20 cellular contexts compared by ENCODE assay signal in genomic region chr10:92076722-92077121, GRCh38.
DNase-seq lines count a peak whose midpoint lies in the region; ATAC-seq, FAIRE-seq and TF ChIP-seq lines count a peak whose summit lies in the region.
"Had no signal": no experiment of that assay in that cellular context is flagged by ENCODE, and none has a peak within 500 bp of the region (broad histone marks: within the 10 kb centered on the region; RNA-seq: fewer than 3 reads in every experiment).

No MANE protein-coding gene starts in this region.

- CTCF ChIA-PET in HEK293 (lab: Yijun Ruan, JAX): interaction anchor here (0.7 kb wide), 1 partner anchor 1035 kb away, joined by 3 read pairs; no protein-coding TSS in a partner anchor

- no peaks in the 10 kb centered on the region for H3K36me3 Mint-ChIP-seq in astrocyte (ENCODE audit: low read depth, unreplicated experiment)

- H3K4me1 ChIP-seq in HEK293 (ENCODE audit: control insufficient read depth, insufficient read depth, low read length): no peaks in the 10 kb centered on the region
- H3K4me1 ChIP-seq in astrocyte (ENCODE audit: insufficient read depth, low read length): no peaks in the 10 kb centered on the region
- no peaks in the 10 kb centered on the region for H3K4me1 ChIP-seq in right atrium auricular region
- H3K4me1 ChIP-seq: A549, BE2C had no signal

- H3K27me3 ChIP-seq in astrocyte (ENCODE audit: insufficient read depth, low read length) (no peaks in the 10 kb centered on the region), right atrium auricular region (no peaks in the 10 kb centered on the region)
- H3K27me3 ChIP-seq: BE2C had no signal

- H3K4me1 Mint-ChIP-seq in astrocyte (ENCODE audit: low read depth, unreplicated experiment): no peaks in the 10 kb centered on the region
- H3K4me1 Mint-ChIP-seq: CD4-positive, alpha-beta memory T cell had no signal

- H3K9me3 ChIP-seq in HEK293 (ENCODE audit: control insufficient read depth, insufficient read depth, low read depth, low read length): no peaks in the 10 kb centered on the region
- no peaks in the 10 kb centered on the region for H3K9me3 ChIP-seq in astrocyte (ENCODE audit: insufficient read depth, low read depth, low read length)
- H3K9me3 ChIP-seq in right atrium auricular region: no peaks in the 10 kb centered on the region
- H3K9me3 ChIP-seq: A549, BE2C had no signal

- H3K4me3 ChIP-seq in HEK293 (ENCODE audit: low read depth, low read length): no peak overlapping the region
- H3K4me3 ChIP-seq in astrocyte (ENCODE audit: insufficient read depth, low read depth, low read length): no peak overlapping the region
- no peak overlapping the region for H3K4me3 ChIP-seq in right atrium auricular region
- H3K4me3 ChIP-seq: A549 had no signal

- FAIRE-seq in astrocyte (lab: Jason Lieb, UNC): no peak
- FAIRE-seq: A549, D721Med, G401.6, GM12891, H1 had no signal

- no peaks in the 10 kb centered on the region for H3K9me3 Mint-ChIP-seq in astrocyte (ENCODE audit: unreplicated experiment)

- H3K27me3 Mint-ChIP-seq in astrocyte (ENCODE audit: low read depth, unreplicated experiment): no peaks in the 10 kb centered on the region
- H3K27me3 Mint-ChIP-seq: CD4-positive, alpha-beta memory T cell had no signal

- no peak overlapping the region for H3K27ac Mint-ChIP-seq in astrocyte (ENCODE audit: unreplicated experiment)
- H3K27ac Mint-ChIP-seq: CD4-positive, alpha-beta memory T cell had no signal

- ATAC-seq in GM21529 (IDR thresholded peaks at IDR 0.05; ENCODE audit: unreplicated experiment): no peak
- ATAC-seq: A549 had no signal

- no peak for TF ChIP-seq CTCF in HEK293 (tag by site-specific recombination; IDR thresholded peaks at IDR 0.05)
- TF ChIP-seq CTCF in astrocyte (IDR thresholded peaks at IDR 0.05; ENCODE audit: insufficient read depth, low read depth, low read length): no peak
- no peak for TF ChIP-seq CTCF in right atrium auricular region (IDR thresholded peaks at IDR 0.05)

- peak overlapping the region; percentile 42 for H3K4me3 Mint-ChIP-seq in astrocyte (ENCODE audit: unreplicated experiment)
- H3K4me3 Mint-ChIP-seq: CD4-positive, alpha-beta memory T cell had no signal

- no peak for DNase-seq in astrocyte (ENCODE audit: low read depth)
- DNase-seq in kidney tubule cell (ENCODE audit: low spot score): peak; percentile 22
- no peak for DNase-seq in glomerular visceral epithelial cell (ENCODE audit: extremely low spot score)
- DNase-seq in right atrium auricular region (ENCODE audit: low spot score): no peak
- no peak for DNase-seq in MV-4-11 (lab: John Stamatoyannopoulos, UW)
- DNase-seq: BE2C; CD4-positive, alpha-beta memory T cell; DMS153; DMS79 treated with DMSO at 0.1 percent for 48 hours; EL; HCEC 1CT; IMR-90 had no signal

- peaks cover 0 to 11% of the 10 kb centered on the region in 2 experiments; a peak in 1 of 3 replicates for H3K36me3 ChIP-seq in HEK293 (ENCODE audit: control insufficient read depth in 2 of 2, insufficient read depth in 1 of 2, low read length in 2 of 2)
- H3K36me3 ChIP-seq in astrocyte (ENCODE audit: insufficient read depth, low read length): no peaks in the 10 kb centered on the region
- peaks cover 36% of the 10 kb centered on the region for H3K36me3 ChIP-seq in right atrium auricular region
- H3K36me3 ChIP-seq: BE2C had no signal

- no peaks in the 10 kb centered on the region for H4K20me1 ChIP-seq in astrocyte (ENCODE audit: insufficient read depth, low read length)

- H3K9ac ChIP-seq in astrocyte (ENCODE audit: low read length): no peak overlapping the region

- no peak overlapping the region for H3K27ac ChIP-seq in HEK293 (ENCODE audit: extremely low read depth, low read depth, low read length)
- H3K27ac ChIP-seq in astrocyte (ENCODE audit: low read depth, low read length): no peak overlapping the region
- no peak overlapping the region for H3K27ac ChIP-seq in right atrium auricular region
- H3K27ac ChIP-seq: A549, C4-2B had no signal

- H2AFZ ChIP-seq in astrocyte (ENCODE audit: low read depth, low read length): no peak overlapping the region

- no peaks in the 10 kb centered on the region for H3K79me2 ChIP-seq in astrocyte (ENCODE audit: insufficient read depth, low read length)

- no peak overlapping the region for H3K4me2 ChIP-seq in astrocyte (ENCODE audit: low read length)
- H3K4me2 ChIP-seq: A549 had no signal

- POLR2A ChIA-PET in HEK293 (lab: Yijun Ruan, JAX): no interaction called here

TF ChIP-seq in HEK293, 187 proteins besides CTCF, POLR2A, EP300 and RAD21 (continues in another document):
- TF ChIP-seq ZNF585B (tag by site-specific recombination; IDR thresholded peaks at IDR 0.05): no peak
- no peak for TF ChIP-seq ZNF423 (tag by site-specific recombination; IDR thresholded peaks at IDR 0.05)
- TF ChIP-seq ZBTB11 (tag by site-specific recombination; conservative IDR thresholded peaks at IDR 0.05; ENCODE audit: low read depth): peak; percentile 91
- TF ChIP-seq ZNF248 (tag by site-specific recombination; IDR thresholded peaks at IDR 0.05): peak; percentile 27; the same call in 1 of the 2 replicates
- TF ChIP-seq, protein P1, sequence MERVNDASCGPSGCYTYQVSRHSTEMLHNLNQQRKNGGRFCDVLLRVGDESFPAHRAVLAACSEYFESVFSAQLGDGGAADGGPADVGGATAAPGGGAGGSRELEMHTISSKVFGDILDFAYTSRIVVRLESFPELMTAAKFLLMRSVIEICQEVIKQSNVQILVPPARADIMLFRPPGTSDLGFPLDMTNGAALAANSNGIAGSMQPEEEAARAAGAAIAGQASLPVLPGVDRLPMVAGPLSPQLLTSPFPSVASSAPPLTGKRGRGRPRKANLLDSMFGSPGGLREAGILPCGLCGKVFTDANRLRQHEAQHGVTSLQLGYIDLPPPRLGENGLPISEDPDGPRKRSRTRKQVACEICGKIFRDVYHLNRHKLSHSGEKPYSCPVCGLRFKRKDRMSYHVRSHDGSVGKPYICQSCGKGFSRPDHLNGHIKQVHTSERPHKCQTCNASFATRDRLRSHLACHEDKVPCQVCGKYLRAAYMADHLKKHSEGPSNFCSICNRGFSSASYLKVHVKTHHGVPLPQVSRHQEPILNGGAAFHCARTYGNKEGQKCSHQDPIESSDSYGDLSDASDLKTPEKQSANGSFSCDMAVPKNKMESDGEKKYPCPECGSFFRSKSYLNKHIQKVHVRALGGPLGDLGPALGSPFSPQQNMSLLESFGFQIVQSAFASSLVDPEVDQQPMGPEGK (tag by site-specific recombination; IDR thresholded peaks at IDR 0.05): no peak
- no peak for TF ChIP-seq BCL11A (tag by site-specific recombination; IDR thresholded peaks at IDR 0.05; ENCODE audit: low read depth)
- TF ChIP-seq ZNF777 (tag by site-specific recombination; IDR thresholded peaks at IDR 0.05; ENCODE audit: borderline replicate concordance): no peak
- no peak for TF ChIP-seq ZNF624 (tag by site-specific recombination; IDR thresholded peaks at IDR 0.05)
- no peak for TF ChIP-seq ZNF175 (tag by site-specific recombination; IDR thresholded peaks at IDR 0.05)
- no peak for TF ChIP-seq ZNF391 (tag by site-specific recombination; IDR thresholded peaks at IDR 0.05; ENCODE audit: borderline replicate concordance, low read depth)
- peak; percentile 57; the same call in 1 of the 2 replicates for TF ChIP-seq PRDM1 (tag by site-specific recombination; IDR thresholded peaks at IDR 0.05)
- no peak for TF ChIP-seq TSHZ1 (tag by site-specific recombination; IDR thresholded peaks at IDR 0.05; ENCODE audit: borderline replicate concordance)
